Comparison of ENCODE assay signal across 8 cellular contexts in the genomic region with DNA sequence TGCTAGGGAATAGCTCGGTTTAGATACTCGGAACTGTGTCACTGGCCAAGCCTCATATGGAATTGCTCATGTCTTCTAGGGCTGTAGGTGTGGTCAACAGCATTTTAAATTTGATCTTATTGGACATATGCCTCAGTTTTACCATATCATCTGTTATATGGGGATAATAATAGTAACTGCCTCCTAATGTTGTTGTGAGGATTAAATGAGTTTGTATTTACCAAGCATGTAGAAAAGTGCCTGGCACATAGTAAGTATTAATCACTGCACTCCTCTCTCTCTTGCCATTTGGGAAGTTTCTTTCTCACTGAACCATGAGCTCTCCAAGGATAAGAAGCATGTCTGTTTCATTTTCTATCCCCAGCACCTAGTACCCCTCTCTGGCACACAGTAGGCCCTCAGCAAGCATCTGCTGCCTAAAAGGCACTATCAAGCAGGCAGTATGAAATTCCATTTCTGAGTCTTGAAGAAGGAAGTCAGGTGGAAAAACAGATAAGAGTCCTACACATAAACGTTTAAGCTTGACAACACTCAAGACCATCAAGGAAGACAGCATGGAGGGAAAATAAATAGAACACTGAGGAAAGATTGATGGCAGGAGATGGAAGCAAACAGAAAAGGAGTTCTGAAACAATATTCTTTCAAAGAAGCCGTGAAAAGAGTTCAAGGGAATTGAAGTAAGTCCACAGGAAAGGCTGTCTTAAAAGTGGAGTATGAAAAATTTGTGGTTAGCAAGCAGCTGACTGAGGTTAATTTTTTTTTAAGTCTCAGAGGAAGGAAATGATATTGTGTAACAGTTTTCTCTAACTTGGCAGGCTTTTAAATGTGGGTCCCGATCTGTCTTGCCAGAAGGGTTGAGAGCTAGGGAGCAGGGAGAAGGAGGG. TPM values are rescaled to one million over a fixed set of nuclear protein-coding genes. Genes with fewer than 3 reads are reported as not detected.
DNase-seq lines count a peak whose midpoint lies in the region; ATAC-seq and TF ChIP-seq lines count a peak whose summit lies in the region.

No MANE protein-coding gene starts in this region.

- peak overlapping the region; percentile 68 for H3K27ac ChIP-seq in HL-60 (replicated peaks)

- H3K9me3 Mint-ChIP-seq in activated CD4-positive, alpha-beta memory T cell treated with anti-CD3 and anti-CD28 coated beads, Interleukin-2, amount 10 ng/mL, durations not matched to agents 7 days and 5 days, result no peaks in the 10 kb centered on the region
- no peaks in the 10 kb centered on the region for H3K9me3 Mint-ChIP-seq in glutamatergic neuron (ENCODE audit: unreplicated experiment)
- peaks cover 0 to 2% of the 10 kb centered on the region in 2 donors for H3K9me3 Mint-ChIP-seq in stimulated activated naive B cell treated with anti-CD40 and anti-IgM and Interleukin-4, amounts not matched to agents 10 μg/mL and 1 μg/mL and 100 μg/mL, for 72 hours

- CTCF ChIA-PET in activated CD4-positive, alpha-beta memory T cell treated with anti-CD3 and anti-CD28 coated beads, Interleukin-2, amount 10 ng/mL, durations not matched to agents 7 days and 5 days (lab: Charles Lee), result interaction anchor here (0.8 to 1.5 kb wide), 3 partner anchors 15 to 61 kb away, joined by 3 to 4 read pairs (median 3); no protein-coding TSS in a partner anchor

- no peaks in the 10 kb centered on the region for H3K27me3 ChIP-seq in HL-60 (ENCODE audit: insufficient read depth, poor library complexity, severe bottlenecking)

- TF ChIP-seq CTCF in HL-60 (IDR thresholded peaks at IDR 0.05; ENCODE audit: insufficient read depth, low read length) (no peak), glutamatergic neuron (IDR thresholded peaks at IDR 0.05; ENCODE audit: partially characterized antibody, unreplicated experiment) (no peak)

- peaks cover 44% of the 10 kb centered on the region for H3K4me1 Mint-ChIP-seq in activated CD4-positive, alpha-beta memory T cell treated with anti-CD3 and anti-CD28 coated beads, Interleukin-2, amount 10 ng/mL, durations not matched to agents 7 days and 5 days
- peaks cover 1% of the 10 kb centered on the region for H3K4me1 Mint-ChIP-seq in glutamatergic neuron (ENCODE audit: low read depth, unreplicated experiment)
- peaks cover 45 to 80% of the 10 kb centered on the region in 2 donors for H3K4me1 Mint-ChIP-seq in stimulated activated naive B cell treated with anti-CD40 and anti-IgM and Interleukin-4, amounts not matched to agents 10 μg/mL and 1 μg/mL and 100 μg/mL, for 72 hours

- peak in 1 of 2 donors; percentile 12 for ATAC-seq in stimulated activated naive B cell treated with anti-CD40 and anti-IgM and Interleukin-4, amounts not matched to agents 10 μg/mL and 1 μg/mL and 100 μg/mL, for 72 hours (replicated peaks)

- peak overlapping the region; percentile 0 for H3K27ac Mint-ChIP-seq in activated CD4-positive, alpha-beta memory T cell treated with anti-CD3 and anti-CD28 coated beads, Interleukin-2, amount 10 ng/mL, durations not matched to agents 7 days and 5 days
- H3K27ac Mint-ChIP-seq in glutamatergic neuron (ENCODE audit: unreplicated experiment), result peak overlapping the region; percentile 1
- H3K27ac Mint-ChIP-seq in stimulated activated naive B cell treated with anti-CD40 and anti-IgM and Interleukin-4, amounts not matched to agents 10 μg/mL and 1 μg/mL and 100 μg/mL, for 72 hours, result peak overlapping the region; percentile 0

- H3K4me3 ChIP-seq in HL-60 (replicated peaks; ENCODE audit: insufficient read depth, low read length), result no peak overlapping the region

- peaks cover 2% of the 10 kb centered on the region for H3K36me3 Mint-ChIP-seq in activated CD4-positive, alpha-beta memory T cell treated with anti-CD3 and anti-CD28 coated beads, Interleukin-2, amount 10 ng/mL, durations not matched to agents 7 days and 5 days (ENCODE audit: low read depth)
- H3K36me3 Mint-ChIP-seq in glutamatergic neuron (ENCODE audit: unreplicated experiment), result no peaks in the 10 kb centered on the region
- peaks cover 6 to 19% of the 10 kb centered on the region in 2 donors for H3K36me3 Mint-ChIP-seq in stimulated activated naive B cell treated with anti-CD40 and anti-IgM and Interleukin-4, amounts not matched to agents 10 μg/mL and 1 μg/mL and 100 μg/mL, for 72 hours

- DNase-seq in EH (ENCODE audit: low read depth), result peak; percentile 81
- peak; percentile 77 to 82 for DNase-seq in HL-60 (ENCODE audit: low read depth in 1 of 2, low spot score in 1 of 2)
- DNase-seq in activated CD4-positive, alpha-beta memory T cell treated with anti-CD3 and anti-CD28 coated beads, Interleukin-2, amount 10 ng/mL, durations not matched to agents 7 days and 5 days, result no peak
- DNase-seq in glutamatergic neuron, result no peak
- no peak for DNase-seq in stimulated activated naive B cell treated with anti-CD40 and anti-IgM and Interleukin-4, amounts not matched to agents 10 μg/mL and 1 μg/mL and 100 μg/mL, for 72 hours
- no peak for DNase-seq in activated CD4-positive, alpha-beta T cell treated with anti-CD3 and anti-CD28 coated beads, Interleukin-2, amount 50 U/mL, for 4 hours
- no peak for DNase-seq in posterior cingulate gyrus
- no peak for DNase-seq in stimulated activated CD4-positive, alpha-beta T cell treated with anti-CD3 and anti-CD28 coated beads, Interleukin-4, amount 100 ng/mL, for 1 hour

- H3K4me3 Mint-ChIP-seq in activated CD4-positive, alpha-beta memory T cell treated with anti-CD3 and anti-CD28 coated beads, Interleukin-2, amount 10 ng/mL, durations not matched to agents 7 days and 5 days, result peak overlapping the region; percentile 42
- H3K4me3 Mint-ChIP-seq in glutamatergic neuron (ENCODE audit: unreplicated experiment), result no peak overlapping the region
- H3K4me3 Mint-ChIP-seq in stimulated activated naive B cell treated with anti-CD40 and anti-IgM and Interleukin-4, amounts not matched to agents 10 μg/mL and 1 μg/mL and 100 μg/mL, for 72 hours, result peak overlapping the region; percentile 22 to 55

- intact Hi-C loops in posterior cingulate gyrus (cut with DNase I), result no loop called here

- H3K27me3 Mint-ChIP-seq in activated CD4-positive, alpha-beta memory T cell treated with anti-CD3 and anti-CD28 coated beads, Interleukin-2, amount 10 ng/mL, durations not matched to agents 7 days and 5 days, result peaks cover 59% of the 10 kb centered on the region
- H3K27me3 Mint-ChIP-seq in glutamatergic neuron (ENCODE audit: unreplicated experiment), result peaks cover 6% of the 10 kb centered on the region
- H3K27me3 Mint-ChIP-seq in stimulated activated naive B cell treated with anti-CD40 and anti-IgM and Interleukin-4, amounts not matched to agents 10 μg/mL and 1 μg/mL and 100 μg/mL, for 72 hours, result no peaks in the 10 kb centered on the region

- POLR2A ChIA-PET in activated CD4-positive, alpha-beta memory T cell treated with anti-CD3 and anti-CD28 coated beads, Interleukin-2, amount 10 ng/mL, durations not matched to agents 7 days and 5 days (lab: Charles Lee), result interaction anchor here (1.0 to 1.6 kb wide), 6 partner anchors 10 to 344 kb away, joined by 3 to 8 read pairs (median 3); a partner anchor contains a TSS

RNA-seq across cellular contexts. Expression of a gene that starts 2.2 kb away (rescaled TPM):
- total RNA-seq in activated CD4-positive, alpha-beta memory T cell treated with anti-CD3 and anti-CD28 coated beads, Interleukin-2, amount 10 ng/mL, durations not matched to agents 7 days and 5 days, result 1 to 10 TPM; 5.8 to 8.6 TPM
- total RNA-seq in glutamatergic neuron (ENCODE audit: unreplicated experiment), result 253 TPM

RNA-seq across cellular contexts. Expression of a gene that starts 33.4 kb away (rescaled TPM):
- total RNA-seq in activated CD4-positive, alpha-beta memory T cell treated with anti-CD3 and anti-CD28 coated beads, Interleukin-2, amount 10 ng/mL, durations not matched to agents 7 days and 5 days, result 1 to 10 TPM; 1.0 to 1.1 TPM
- total RNA-seq in glutamatergic neuron (ENCODE audit: unreplicated experiment), result 0.32 TPM

Comparison
In these comparisons a context has a peak if more than half of its experiments do, and no peak if none do; other contexts are left out.
1. DNase-seq: peak in EH (single experiment) and HL-60 (2 of 2); none in activated CD4-positive, alpha-beta memory T cell treated with anti-CD3 and anti-CD28 coated beads, Interleukin-2, amount 10 ng/mL, durations not matched to agents 7 days and 5 days (single experiment), glutamatergic neuron (single experiment), stimulated activated naive B cell treated with anti-CD40 and anti-IgM and Interleukin-4, amounts not matched to agents 10 μg/mL and 1 μg/mL and 100 μg/mL, for 72 hours (single experiment), activated CD4-positive, alpha-beta T cell treated with anti-CD3 and anti-CD28 coated beads, Interleukin-2, amount 50 U/mL, for 4 hours (0 of 2), posterior cingulate gyrus (0 of 10) and stimulated activated CD4-positive, alpha-beta T cell treated with anti-CD3 and anti-CD28 coated beads, Interleukin-4, amount 100 ng/mL, for 1 hour (single experiment).
2. RNA of a gene that starts 2.2 kb away (total RNA-seq): 253 TPM in glutamatergic neuron (single experiment); 5.8 to 8.6 TPM in activated CD4-positive, alpha-beta memory T cell treated with anti-CD3 and anti-CD28 coated beads, Interleukin-2, amount 10 ng/mL, durations not matched to agents 7 days and 5 days; every median in the first group is over 10 times any median in the second.
3. Peak in every context shown above with its lines, with median percentiles within 50 percentile points of each other: H3K27ac Mint-ChIP-seq.